In the genomic region with DNA sequence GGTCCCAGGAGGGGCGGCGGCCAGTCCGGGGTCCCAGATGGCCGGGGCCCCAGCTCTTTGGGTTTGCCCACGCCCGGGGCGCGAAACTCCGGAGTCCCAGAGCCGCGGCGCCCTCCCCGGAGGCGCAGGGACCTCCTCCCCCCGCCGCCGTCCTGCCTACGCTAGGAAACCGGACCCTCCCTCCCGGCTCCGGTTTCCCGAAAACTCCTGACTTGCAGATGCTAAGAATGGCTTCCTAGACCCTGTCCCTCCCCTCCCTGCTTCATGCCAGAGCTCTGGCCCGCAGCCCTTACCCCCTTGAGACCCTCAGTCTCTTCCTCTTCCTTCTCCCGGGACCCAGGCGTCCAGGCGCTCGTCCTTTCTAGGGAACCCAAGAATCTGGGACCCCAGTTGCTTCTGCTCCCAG, we compare ENCODE assay signal across 8 cellular contexts. TPM values are rescaled to one million over a fixed set of nuclear protein-coding genes. Genes with fewer than 3 reads are reported as not detected.
DNase-seq lines count a peak whose midpoint lies in the region; TF ChIP-seq lines count a peak whose summit lies in the region.

No MANE protein-coding gene starts in this region.

- H3K9me3 ChIP-seq in AG04450 (ENCODE audit: control insufficient read depth, insufficient read depth, low read length) (no peaks in the 10 kb centered on the region; the same call in 1 of the 2 replicates), GM23248 (ENCODE audit: low read depth) (no peaks in the 10 kb centered on the region), transverse colon (no peaks in the 10 kb centered on the region)

- H3K4me1 Mint-ChIP-seq in activated T-helper 2 cell treated with anti-CD3 and anti-CD28 coated beads, Interferon-gamma antibody, Interleukin-2, Interleukin-4, amounts not matched to agents 10 μg/mL and 5 μg/mL and 100 μg/mL, durations not matched to agents 14 hours and 24 hours and 36 hours (ENCODE audit: low read depth), result peaks cover 8% of the 10 kb centered on the region

- H3F3A ChIP-seq in GM23248 (ENCODE audit: insufficient read depth), result no peaks in the 10 kb centered on the region

- H3K79me2 ChIP-seq in GM23248 (ENCODE audit: insufficient read depth), result no peaks in the 10 kb centered on the region

- intact Hi-C loops in activated T-helper 2 cell treated with anti-CD3 and anti-CD28 coated beads, Interferon-gamma antibody, Interleukin-2, Interleukin-4, amounts not matched to agents 10 μg/mL and 5 μg/mL and 100 μg/mL, durations not matched to agents 14 hours and 24 hours and 36 hours (cut with micrococcal nuclease), result no loop called here
- intact Hi-C loops in transverse colon (cut with DNase I; ENCODE audit: low total_unique reads), result no loop called here

- no peak for TF ChIP-seq CTCF in AG04450 (IDR thresholded peaks at IDR 0.05; ENCODE audit: low read depth, low read length)
- TF ChIP-seq CTCF in kidney epithelial cell (IDR thresholded peaks at IDR 0.05; ENCODE audit: insufficient read depth, low read length, poor library complexity, severe bottlenecking), result no peak
- no peak for TF ChIP-seq CTCF in transverse colon (IDR thresholded peaks at IDR 0.05)
- no peak for TF ChIP-seq CTCF in GM20000 (IDR thresholded peaks at IDR 0.05; ENCODE audit: extremely low read depth, missing control alignments)

- peak overlapping the region; percentile 38 for H3K27ac Mint-ChIP-seq in activated T-helper 2 cell treated with anti-CD3 and anti-CD28 coated beads, Interferon-gamma antibody, Interleukin-2, Interleukin-4, amounts not matched to agents 10 μg/mL and 5 μg/mL and 100 μg/mL, durations not matched to agents 14 hours and 24 hours and 36 hours

- peaks cover 39% of the 10 kb centered on the region for H3K27me3 ChIP-seq in AG04450 (ENCODE audit: control insufficient read depth, insufficient read depth, low read length)
- peaks cover 41% of the 10 kb centered on the region for H3K27me3 ChIP-seq in GM23248 (replicated peaks; ENCODE audit: insufficient read depth)
- H3K27me3 ChIP-seq in kidney epithelial cell (ENCODE audit: control insufficient read depth, insufficient read depth, low read length), result peaks cover 48% of the 10 kb centered on the region
- peaks cover 59% of the 10 kb centered on the region for H3K27me3 ChIP-seq in transverse colon

- no peak overlapping the region for H3K4me2 ChIP-seq in GM23248 (ENCODE audit: unreplicated experiment)

- H3K36me3 Mint-ChIP-seq in activated T-helper 2 cell treated with anti-CD3 and anti-CD28 coated beads, Interferon-gamma antibody, Interleukin-2, Interleukin-4, amounts not matched to agents 10 μg/mL and 5 μg/mL and 100 μg/mL, durations not matched to agents 14 hours and 24 hours and 36 hours (ENCODE audit: low read depth), result no peaks in the 10 kb centered on the region

- H3K27ac ChIP-seq in AG04450 (ENCODE audit: low read depth, low read length) (no peak overlapping the region), GM23248 (no peak overlapping the region), transverse colon (peak overlapping the region; percentile 17 to 71 (median 60))

- no peak for TF ChIP-seq EP300 in transverse colon (IDR thresholded peaks at IDR 0.05; ENCODE audit: low read depth)

- H3K4me3 ChIP-seq in AG04450 (ENCODE audit: low read depth, low read length) (peak overlapping the region; percentile 67), GM23248 (no peak overlapping the region; the same call in 1 of the 2 replicates), kidney epithelial cell (ENCODE audit: low read depth, low read length) (peak overlapping the region; percentile 57), transverse colon (peak overlapping the region; percentile 42 to 73 (median 57))

- H3K9ac ChIP-seq in GM23248, result no peak overlapping the region

- TF ChIP-seq POLR2A in transverse colon (IDR thresholded peaks at IDR 0.05), result no peak

- no peaks in the 10 kb centered on the region for H3K9me3 Mint-ChIP-seq in activated T-helper 2 cell treated with anti-CD3 and anti-CD28 coated beads, Interferon-gamma antibody, Interleukin-2, Interleukin-4, amounts not matched to agents 10 μg/mL and 5 μg/mL and 100 μg/mL, durations not matched to agents 14 hours and 24 hours and 36 hours

- H4K20me1 ChIP-seq in GM23248 (ENCODE audit: insufficient read depth), result no peaks in the 10 kb centered on the region

- H3K36me3 ChIP-seq in GM23248 (ENCODE audit: low read depth), result no peaks in the 10 kb centered on the region
- H3K36me3 ChIP-seq in kidney epithelial cell (ENCODE audit: control insufficient read depth, insufficient read depth, low read length), result no peaks in the 10 kb centered on the region
- H3K36me3 ChIP-seq in transverse colon, result no peaks in the 10 kb centered on the region

- POLR2A ChIA-PET in AG04450 (lab: Yijun Ruan, JAX), result no interaction called here

- 1 to 4% methylated on average over 16 to 18 of the region's 27 CpGs for WGBS in GM23248 (ENCODE audit: low coverage in 1 of 2, low lambda C conversion rate in 2 of 2, missing lambda C conversion rate in 2 of 2), 2 experiments
- 3% methylated on average over 23 of the region's 27 CpGs; no CpG with 5 or more reads in 1 of the 2 donors for WGBS in transverse colon (ENCODE audit: low coverage in 1 of 2), 2 donors

- H3K4me1 ChIP-seq in GM23248 (ENCODE audit: insufficient read depth) (no peaks in the 10 kb centered on the region), transverse colon (peaks cover 6 to 26% (median 20%) of the 10 kb centered on the region in 4 donors)

- peaks cover 13% of the 10 kb centered on the region for H3K27me3 Mint-ChIP-seq in activated T-helper 2 cell treated with anti-CD3 and anti-CD28 coated beads, Interferon-gamma antibody, Interleukin-2, Interleukin-4, amounts not matched to agents 10 μg/mL and 5 μg/mL and 100 μg/mL, durations not matched to agents 14 hours and 24 hours and 36 hours (ENCODE audit: low read depth)

- peak overlapping the region; percentile 71 for H3K4me3 Mint-ChIP-seq in activated T-helper 2 cell treated with anti-CD3 and anti-CD28 coated beads, Interferon-gamma antibody, Interleukin-2, Interleukin-4, amounts not matched to agents 10 μg/mL and 5 μg/mL and 100 μg/mL, durations not matched to agents 14 hours and 24 hours and 36 hours (ENCODE audit: low read depth)

- H3K9me2 ChIP-seq in GM23248 (ENCODE audit: insufficient read depth), result no peaks in the 10 kb centered on the region

- in situ Hi-C loops in GM23248 (cut with MboI) (no loop called here), transverse colon (cut with MboI; ENCODE audit: low pct_ligation_motif_present in 1 of 4, low pct_unique_long_range_greater_than_20kb in 1 of 4, low sequenced_read_pairs in 3 of 4) (no loop called here)

- CTCF ChIA-PET in AG04450 (lab: Charles Lee), result interaction anchor here (1.0 kb wide), 1 partner anchor 64 kb away, joined by 3 read pairs; no protein-coding TSS in a partner anchor

- DNase-seq in AG04450 (ENCODE audit: low read depth, low spot score) (no peak), GM23248 (peak; percentile 16), kidney epithelial cell (ENCODE audit: low read depth) (no peak), transverse colon (no peak), GM20000 (ENCODE audit: low spot score) (no peak), DMS153 treated with DMSO at 0.1 percent for 48 hours (lab: John Stamatoyannopoulos, UW; ENCODE audit: unreplicated experiment) (no peak), COLO829 (ENCODE audit: low spot score) (no peak)
- DNase-seq in activated T-helper 2 cell treated with anti-CD3 and anti-CD28 coated beads, Interferon-gamma antibody, Interleukin-2, Interleukin-4, amounts not matched to agents 10 μg/mL and 5 μg/mL and 100 μg/mL, durations not matched to agents 14 hours and 24 hours and 36 hours (ENCODE audit: low spot score), result no peak

- H2AFZ ChIP-seq in GM23248, result no peak overlapping the region

RNA-seq across cellular contexts. Expression of a gene that starts 0.5 kb away (rescaled TPM):
- polyA plus RNA-seq in AG04450 (2011; rRNA removed) (not detected in 2 replicates), GM23248 (2016; fragmentation: Nextera tagmentation; extraction: Ambion mirVana) (not detected in 2 replicates)
- not detected in 2 replicates for polyA minus RNA-seq in AG04450 (2011; rRNA and poly(A)+ RNA removed)
- not detected in 2 replicates for total RNA-seq in GM23248 (2014; rRNA removed; shearing (Covaris generic))
- total RNA-seq in activated T-helper 2 cell treated with anti-CD3 and anti-CD28 coated beads, Interferon-gamma antibody, Interleukin-2, Interleukin-4, amounts not matched to agents 10 μg/mL and 5 μg/mL and 100 μg/mL, durations not matched to agents 14 hours and 24 hours and 36 hours, result 0.21 and 0.25 TPM in 2 replicates
- total RNA-seq in kidney epithelial cell (0.21 TPM in 1 of 2 replicates, not detected in the other), transverse colon (under 1 TPM in 2 of 4 donors, not detected in 2; 0.16 to 0.41 TPM)

RNA-seq across cellular contexts. Expression of a gene that starts 13.5 kb away (rescaled TPM):
- polyA plus RNA-seq in AG04450 (2011; rRNA removed), result not detected in 2 replicates
- not detected in 2 replicates for polyA minus RNA-seq in AG04450 (2011; rRNA and poly(A)+ RNA removed)
- not detected in 2 replicates for total RNA-seq in GM23248 (2014; rRNA removed; shearing (Covaris generic))
- not detected in 2 replicates for polyA plus RNA-seq in GM23248 (2016; fragmentation: Nextera tagmentation; extraction: Ambion mirVana)
- 0.66 and 0.80 TPM in 2 replicates for total RNA-seq in activated T-helper 2 cell treated with anti-CD3 and anti-CD28 coated beads, Interferon-gamma antibody, Interleukin-2, Interleukin-4, amounts not matched to agents 10 μg/mL and 5 μg/mL and 100 μg/mL, durations not matched to agents 14 hours and 24 hours and 36 hours
- total RNA-seq in kidney epithelial cell, result not detected in 2 replicates
- 10 to 100 TPM; 45.7 to 56.8 (median 51.7) TPM for total RNA-seq in transverse colon

RNA-seq across cellular contexts. Expression of a gene that starts 44.1 kb away (rescaled TPM):
- 45.4 and 57.2 TPM in 2 replicates for polyA plus RNA-seq in AG04450 (2011; rRNA removed)
- 7.7 and 11.6 TPM in 2 replicates for polyA minus RNA-seq in AG04450 (2011; rRNA and poly(A)+ RNA removed)
- 92.7 and 96.6 TPM in 2 replicates for total RNA-seq in GM23248 (2014; rRNA removed; shearing (Covaris generic))
- polyA plus RNA-seq in GM23248 (2016; fragmentation: Nextera tagmentation; extraction: Ambion mirVana), result 7.2 and 7.7 TPM in 2 replicates
- 76.0 and 76.2 TPM in 2 replicates for total RNA-seq in activated T-helper 2 cell treated with anti-CD3 and anti-CD28 coated beads, Interferon-gamma antibody, Interleukin-2, Interleukin-4, amounts not matched to agents 10 μg/mL and 5 μg/mL and 100 μg/mL, durations not matched to agents 14 hours and 24 hours and 36 hours
- 256 and 274 TPM in 2 replicates for total RNA-seq in kidney epithelial cell
- total RNA-seq in transverse colon, result 100 to 1,000 TPM in 1 of 4 donors, 10 to 100 TPM in 3; 50.5 to 117 (median 78.7) TPM

RNA-seq across cellular contexts. Expression of a gene that starts 44.4 kb away (rescaled TPM):
- polyA plus RNA-seq in AG04450 (2011; rRNA removed), result 0.32 and 0.48 TPM in 2 replicates
- polyA minus RNA-seq in AG04450 (2011; rRNA and poly(A)+ RNA removed), result 0.35 TPM in 1 of 2 replicates, not detected in the other
- total RNA-seq in GM23248 (2014; rRNA removed; shearing (Covaris generic)), result not detected in 2 replicates
- 0.20 and 0.27 TPM in 2 replicates for polyA plus RNA-seq in GM23248 (2016; fragmentation: Nextera tagmentation; extraction: Ambion mirVana)
- 0.28 and 0.82 TPM in 2 replicates for total RNA-seq in activated T-helper 2 cell treated with anti-CD3 and anti-CD28 coated beads, Interferon-gamma antibody, Interleukin-2, Interleukin-4, amounts not matched to agents 10 μg/mL and 5 μg/mL and 100 μg/mL, durations not matched to agents 14 hours and 24 hours and 36 hours
- total RNA-seq in kidney epithelial cell, result 8.5 and 9.9 TPM in 2 replicates
- 1 to 10 TPM in 1 of 4 donors, under 1 TPM in 2, not detected in 1; 0.55 to 4.2 (median 0.79) TPM for total RNA-seq in transverse colon

RNA-seq across cellular contexts. Expression of a gene that starts 48.1 kb away (rescaled TPM):
- polyA plus RNA-seq in AG04450 (2011; rRNA removed) (5.1 and 6.2 TPM in 2 replicates), GM23248 (2016; fragmentation: Nextera tagmentation; extraction: Ambion mirVana) (12.6 and 13.7 TPM in 2 replicates)
- 9.1 and 14.7 TPM in 2 replicates for polyA minus RNA-seq in AG04450 (2011; rRNA and poly(A)+ RNA removed)
- 15.6 and 18.3 TPM in 2 replicates for total RNA-seq in GM23248 (2014; rRNA removed; shearing (Covaris generic))
- total RNA-seq in activated T-helper 2 cell treated with anti-CD3 and anti-CD28 coated beads, Interferon-gamma antibody, Interleukin-2, Interleukin-4, amounts not matched to agents 10 μg/mL and 5 μg/mL and 100 μg/mL, durations not matched to agents 14 hours and 24 hours and 36 hours, result 153 and 162 TPM in 2 replicates
- total RNA-seq in kidney epithelial cell (25.5 and 30.3 TPM in 2 replicates), transverse colon (10 to 100 TPM; 14.6 to 59.1 (median 25.9) TPM)

Comparison
In these comparisons a context has a peak if more than half of its experiments do, and no peak if none do; other contexts are left out.
1. H3K27ac ChIP-seq: peak in transverse colon (4 of 4); none in AG04450 (single experiment) and GM23248 (single experiment).
2. RNA of a gene that starts 13.5 kb away (total RNA-seq): 45.7 to 56.8 TPM in transverse colon; 0.66 to 0.80 TPM in activated T-helper 2 cell treated with anti-CD3 and anti-CD28 coated beads, Interferon-gamma antibody, Interleukin-2, Interleukin-4, amounts not matched to agents 10 μg/mL and 5 μg/mL and 100 μg/mL, durations not matched to agents 14 hours and 24 hours and 36 hours, not detected in kidney epithelial cell and not detected in GM23248; every median in the first group is over 10 times any median in the second.